In the genomic region with DNA sequence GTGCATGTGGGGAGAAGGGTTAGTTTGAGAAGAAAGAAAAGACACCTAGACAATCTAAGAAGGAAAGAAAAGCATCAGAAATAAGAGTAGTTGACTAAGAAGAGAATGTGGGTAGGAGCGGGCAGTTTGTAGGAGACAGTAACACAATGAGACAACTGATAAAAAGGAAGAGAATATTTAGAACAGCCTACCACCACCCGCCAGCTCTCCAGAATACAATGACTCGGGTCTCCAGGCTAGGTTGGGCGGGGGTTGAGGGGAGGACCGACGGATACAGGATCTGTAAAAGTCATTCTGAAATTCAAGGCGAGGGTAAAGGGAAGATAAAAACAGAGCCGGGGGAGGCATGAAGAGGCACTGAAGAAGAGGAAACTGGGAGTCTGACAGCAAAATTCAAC, we compare ENCODE assay signal across 8 cellular contexts. TPM values are rescaled to one million over a fixed set of nuclear protein-coding genes. Genes with fewer than 3 reads are reported as not detected.
DNase-seq lines count a peak whose midpoint lies in the region; ATAC-seq and TF ChIP-seq lines count a peak whose summit lies in the region.

No MANE protein-coding gene starts in this region.

- peaks cover 25% of the 10 kb centered on the region for H3K79me2 ChIP-seq in PC-9 (ENCODE audit: low read depth)

- intact Hi-C loops in PC-9 (cut with micrococcal nuclease; ENCODE audit: unreplicated experiment): loop anchor here (2.0 kb wide), 2 partner anchors 36 to 50 kb away; a partner anchor contains a TSS
- intact Hi-C loops in dendritic cell treated with granulocyte-macrophage colony-stimulating factor and Interleukin-4, amounts not matched to agents 40 ng/mL and 50 ng/mL, for 4 days (cut with micrococcal nuclease): no loop called here
- intact Hi-C loops in upper lobe of right lung (cut with DNase I): no loop called here

- H3K4me1 ChIP-seq in PC-9 (replicated peaks; ENCODE audit: insufficient read depth): peaks cover 14% of the 10 kb centered on the region
- H3K4me1 ChIP-seq in upper lobe of right lung: peaks cover 17% of the 10 kb centered on the region

- H3K4me3 Mint-ChIP-seq in dendritic cell treated with granulocyte-macrophage colony-stimulating factor and Interleukin-4, amounts not matched to agents 40 ng/mL and 50 ng/mL, for 4 days: peak overlapping the region; percentile 98

- H2AFZ ChIP-seq in PC-9: peak overlapping the region; percentile 88

- H3K27me3 ChIP-seq in PC-9 (ENCODE audit: insufficient read depth, low read depth) (no peaks in the 10 kb centered on the region), upper lobe of right lung (no peaks in the 10 kb centered on the region)

- H3K9me3 ChIP-seq in PC-9 (ENCODE audit: insufficient read depth, low read depth) (no peaks in the 10 kb centered on the region), upper lobe of right lung (no peaks in the 10 kb centered on the region)

- H3K36me3 Mint-ChIP-seq in dendritic cell treated with granulocyte-macrophage colony-stimulating factor and Interleukin-4, amounts not matched to agents 40 ng/mL and 50 ng/mL, for 4 days (ENCODE audit: low read depth): peaks cover 51% of the 10 kb centered on the region

- H3K9me3 Mint-ChIP-seq in dendritic cell treated with granulocyte-macrophage colony-stimulating factor and Interleukin-4, amounts not matched to agents 40 ng/mL and 50 ng/mL, for 4 days: no peaks in the 10 kb centered on the region

- no peak for TF ChIP-seq CTCF in GM12875 (IDR thresholded peaks at IDR 0.05; ENCODE audit: borderline replicate concordance, insufficient read depth, low read depth, low read length)
- TF ChIP-seq CTCF in PC-9 (conservative IDR thresholded peaks at IDR 0.05): no peak
- TF ChIP-seq CTCF in upper lobe of right lung (IDR thresholded peaks at IDR 0.05): no peak

- peak; percentile 1 for ATAC-seq in upper lobe of right lung
- ATAC-seq in HG02870 (IDR thresholded peaks at IDR 0.05; ENCODE audit: unreplicated experiment): no peak
- ATAC-seq in HG03280 (IDR thresholded peaks at IDR 0.05; ENCODE audit: unreplicated experiment): no peak

- peak overlapping the region; percentile 97 for H3K4me2 ChIP-seq in PC-9

- H3K27ac ChIP-seq in PC-9 (peak overlapping the region; percentile 77), upper lobe of right lung (peak overlapping the region; percentile 97)

- no peaks in the 10 kb centered on the region; the same call in 1 of the 2 replicates for H4K20me1 ChIP-seq in PC-9 (ENCODE audit: insufficient read depth)

- no peak for DNase-seq in PC-9
- DNase-seq in midbrain (lab: John Stamatoyannopoulos, UW): peak; percentile 48
- DNase-seq in upper lobe of right lung: no peak
- no peak for DNase-seq in stimulated activated CD8-positive, alpha-beta memory T cell treated with anti-CD3 and anti-CD28 coated beads, Interleukin-4, amount 100 ng/mL, for 48 hours

- no peaks in the 10 kb centered on the region for H3F3A ChIP-seq in PC-9 (ENCODE audit: insufficient read depth, low read depth)

- no TSS peak for BruUV-seq in PC-9 (replicated peaks; lab: Mats Ljungman, UMichigan)

- H3K4me3 ChIP-seq in GM12875 (ENCODE audit: low read depth, low read length): peak overlapping the region; percentile 62
- H3K4me3 ChIP-seq in PC-9: peak overlapping the region; percentile 83
- peak overlapping the region; percentile 83 for H3K4me3 ChIP-seq in upper lobe of right lung

- H3K36me3 ChIP-seq in PC-9 (ENCODE audit: low read depth): 0 out of 2 replicates have a peak, but pooled peaks cover 3% of the 10 kb centered on the region
- peaks cover 31% of the 10 kb centered on the region for H3K36me3 ChIP-seq in upper lobe of right lung

- H3K4me1 Mint-ChIP-seq in dendritic cell treated with granulocyte-macrophage colony-stimulating factor and Interleukin-4, amounts not matched to agents 40 ng/mL and 50 ng/mL, for 4 days (ENCODE audit: low read depth): peaks cover 39% of the 10 kb centered on the region

- POLR2A ChIA-PET in PC-9 (lab: Charles Lee; ENCODE audit: unreplicated experiment): interaction anchor here (0.5 to 0.7 kb wide), 4 partner anchors 36 to 488 kb away, joined by 4 to 7 read pairs (median 4); a partner anchor contains a TSS

- CTCF ChIA-PET in PC-9 (lab: Charles Lee): no interaction called here

- H3K27me3 Mint-ChIP-seq in dendritic cell treated with granulocyte-macrophage colony-stimulating factor and Interleukin-4, amounts not matched to agents 40 ng/mL and 50 ng/mL, for 4 days: no peaks in the 10 kb centered on the region

- peak overlapping the region; percentile 93 for H3K27ac Mint-ChIP-seq in dendritic cell treated with granulocyte-macrophage colony-stimulating factor and Interleukin-4, amounts not matched to agents 40 ng/mL and 50 ng/mL, for 4 days

- H3K9me2 ChIP-seq in PC-9 (ENCODE audit: insufficient read depth): no peaks in the 10 kb centered on the region

RNA-seq across cellular contexts. Expression of a gene that starts 0.7 kb away (rescaled TPM):
- total RNA-seq in PC-9 (2021): 31.3 and 35.2 TPM in 2 replicates
- 55.8 TPM for total RNA-seq in upper lobe of right lung

RNA-seq across cellular contexts. Expression of a gene that starts 4.2 kb away (rescaled TPM):
- total RNA-seq in PC-9 (2021) (not detected in 2 replicates), upper lobe of right lung (not detected)

RNA-seq across cellular contexts. Expression of a gene that starts 12.7 kb away (rescaled TPM):
- not detected in 2 replicates for total RNA-seq in PC-9 (2021)
- not detected for total RNA-seq in upper lobe of right lung

RNA-seq across cellular contexts. Expression of a gene that starts 19.1 kb away (rescaled TPM):
- total RNA-seq in PC-9 (2021) (1.2 and 2.1 TPM in 2 replicates), upper lobe of right lung (not detected)

RNA-seq across cellular contexts. Expression of a gene that starts 20.8 kb away (rescaled TPM):
- total RNA-seq in PC-9 (2021) (0.43 and 0.59 TPM in 2 replicates), upper lobe of right lung (1.1 TPM)
